In the genomic region with DNA sequence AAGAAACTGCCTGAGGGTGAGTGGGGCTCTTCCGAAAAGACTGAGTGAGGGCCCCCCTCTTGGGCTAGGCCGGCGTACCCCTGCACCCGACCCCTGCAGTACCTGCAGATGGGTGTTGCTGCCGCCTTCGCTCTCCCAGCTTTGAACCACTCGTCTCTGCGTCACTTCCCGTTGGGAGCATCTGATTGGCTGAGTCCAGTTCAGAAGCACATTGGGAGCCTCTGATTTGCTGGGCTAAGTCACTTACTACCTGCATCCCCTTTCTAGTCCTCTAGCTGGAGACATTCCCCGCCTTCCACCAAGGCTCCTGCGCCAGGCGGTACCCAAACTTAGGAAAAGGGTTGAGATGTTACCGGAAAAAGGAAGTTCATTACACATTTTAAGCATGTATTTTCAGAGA, we compare ENCODE assay signal across 20 cellular contexts.
"Had no signal": no experiment of that assay in that cellular context is flagged by ENCODE, and none has a peak within 500 bp of the region (broad histone marks: within the 10 kb centered on the region; RNA-seq: fewer than 3 reads in every experiment).

No MANE protein-coding gene starts in this region.

- H3K27ac Mint-ChIP-seq: dendritic cell treated with granulocyte-macrophage colony-stimulating factor and Interleukin-4, amounts not matched to agents 40 ng/mL and 50 ng/mL, for 4 days; effector memory CD8-positive, alpha-beta T cell; naive thymus-derived CD4-positive, alpha-beta T cell; nephron progenitor cell; stimulated activated naive B cell treated with anti-CD40 and anti-IgM and Interleukin-4, amounts not matched to agents 10 μg/mL and 1 μg/mL and 100 μg/mL, for 72 hours; stimulated activated naive CD8-positive, alpha-beta T cell treated with anti-CD3 and anti-CD28 coated beads, Interleukin-15, amount 100 ng/mL, for 72 hours had no signal

- H3K9me3 Mint-ChIP-seq: dendritic cell treated with granulocyte-macrophage colony-stimulating factor and Interleukin-4, amounts not matched to agents 40 ng/mL and 50 ng/mL, for 4 days; effector memory CD8-positive, alpha-beta T cell; naive thymus-derived CD4-positive, alpha-beta T cell; nephron progenitor cell; stimulated activated naive B cell treated with anti-CD40 and anti-IgM and Interleukin-4, amounts not matched to agents 10 μg/mL and 1 μg/mL and 100 μg/mL, for 72 hours; stimulated activated naive CD8-positive, alpha-beta T cell treated with anti-CD3 and anti-CD28 coated beads, Interleukin-15, amount 100 ng/mL, for 72 hours had no signal

- H3K27ac ChIP-seq: foreskin keratinocyte, parathyroid adenoma, prostate gland, sigmoid colon, skin epidermis, thoracic aorta, transverse colon had no signal

- H3K27me3 Mint-ChIP-seq: effector memory CD8-positive, alpha-beta T cell had no signal

- H3K4me1 ChIP-seq: foreskin keratinocyte, parathyroid adenoma, prostate gland had no signal

- DNase-seq: effector memory CD8-positive, alpha-beta T cell; foreskin keratinocyte; left colon; left ventricle myocardium superior; mesenchymal stem cell; naive thymus-derived CD4-positive, alpha-beta T cell; nephron progenitor cell; retina; sigmoid colon; stimulated activated CD4-positive, alpha-beta T cell treated with anti-CD3 and anti-CD28 coated beads, Interleukin-2, amount 100 ng/mL, for 24 hours; stimulated activated CD4-positive, alpha-beta T cell treated with anti-CD3 and anti-CD28 coated beads, Interleukin-4, amount 100 ng/mL, for 4 hours; stimulated activated naive B cell treated with anti-CD40 and anti-IgM and Interleukin-4, amounts not matched to agents 10 μg/mL and 1 μg/mL and 100 μg/mL, for 72 hours; stimulated activated naive CD8-positive, alpha-beta T cell treated with anti-CD3 and anti-CD28 coated beads, Interleukin-15, amount 100 ng/mL, for 72 hours; transverse colon had no signal

- H3K4me3 Mint-ChIP-seq: dendritic cell treated with granulocyte-macrophage colony-stimulating factor and Interleukin-4, amounts not matched to agents 40 ng/mL and 50 ng/mL, for 4 days; effector memory CD8-positive, alpha-beta T cell; naive thymus-derived CD4-positive, alpha-beta T cell; nephron progenitor cell; stimulated activated naive B cell treated with anti-CD40 and anti-IgM and Interleukin-4, amounts not matched to agents 10 μg/mL and 1 μg/mL and 100 μg/mL, for 72 hours; stimulated activated naive CD8-positive, alpha-beta T cell treated with anti-CD3 and anti-CD28 coated beads, Interleukin-15, amount 100 ng/mL, for 72 hours had no signal

- ATAC-seq: effector memory CD8-positive, alpha-beta T cell; foreskin keratinocyte; left colon; left ventricle myocardium superior; naive thymus-derived CD4-positive, alpha-beta T cell; stimulated activated naive B cell treated with anti-CD40 and anti-IgM and Interleukin-4, amounts not matched to agents 10 μg/mL and 1 μg/mL and 100 μg/mL, for 72 hours; stimulated activated naive CD8-positive, alpha-beta T cell treated with anti-CD3 and anti-CD28 coated beads, Interleukin-15, amount 100 ng/mL, for 72 hours had no signal

- H3K36me3 ChIP-seq: prostate gland, sigmoid colon, thoracic aorta, transverse colon had no signal

- H3K4me1 Mint-ChIP-seq: naive thymus-derived CD4-positive, alpha-beta T cell; stimulated activated naive B cell treated with anti-CD40 and anti-IgM and Interleukin-4, amounts not matched to agents 10 μg/mL and 1 μg/mL and 100 μg/mL, for 72 hours; stimulated activated naive CD8-positive, alpha-beta T cell treated with anti-CD3 and anti-CD28 coated beads, Interleukin-15, amount 100 ng/mL, for 72 hours had no signal

- H3K9ac ChIP-seq: parathyroid adenoma had no signal

- H3K79me2 ChIP-seq: parathyroid adenoma had no signal

- H3K4me3 ChIP-seq: lung, prostate gland, sigmoid colon, skin epidermis, thoracic aorta, transverse colon had no signal

- H3K9me3 ChIP-seq: prostate gland, sigmoid colon, thoracic aorta, transverse colon had no signal

- H3K36me3 Mint-ChIP-seq: naive thymus-derived CD4-positive, alpha-beta T cell; stimulated activated naive B cell treated with anti-CD40 and anti-IgM and Interleukin-4, amounts not matched to agents 10 μg/mL and 1 μg/mL and 100 μg/mL, for 72 hours had no signal

- H3K27me3 ChIP-seq: foreskin keratinocyte, sigmoid colon, transverse colon had no signal

- H2AFZ ChIP-seq: parathyroid adenoma had no signal
